Comparison of ENCODE assay signal across 29 cellular contexts in genomic region chr5:141697586-141697985, GRCh38.
"Had no signal": no experiment of that assay in that cellular context is flagged by ENCODE, and none has a peak within 500 bp of the region (broad histone marks: within the 10 kb centered on the region; RNA-seq: fewer than 3 reads in every experiment).

No MANE protein-coding gene starts in this region.

- H3K27ac ChIP-seq: neutrophil, ovary, parathyroid adenoma, psoas muscle, right lobe of liver, sigmoid colon, stomach, thoracic aorta, thyroid gland, tibial nerve, upper lobe of left lung, vagina had no signal

- H3K4me3 Mint-ChIP-seq: natural killer cell treated with Interleukin-12 subunit alpha and Interleukin-12 subunit beta and Interleukin-15 and Interleukin-18, amount 100 ng/mL, for 72 hours; nephron progenitor cell; neural crest cell; stimulated activated effector memory CD8-positive, alpha-beta T cell treated with anti-CD3 and anti-CD28 coated beads, Interleukin-12 subunit alpha, Interleukin-12 subunit beta, amount 100 ng/mL, for 72 hours; stimulated activated naive B cell treated with anti-CD40 and anti-IgM and Interleukin-4, amounts not matched to agents 10 μg/mL and 1 μg/mL and 100 μg/mL, for 72 hours; stimulated activated naive CD8-positive, alpha-beta T cell treated with anti-CD3 and anti-CD28 coated beads, Interleukin-15, Interleukin-2, amounts not matched to agents 100 ng/mL and 50 ng/mL, for 24 hours had no signal

- DNase-seq: nephron progenitor cell; nucleus accumbens; ovary; psoas muscle; right cardiac atrium; right lobe of liver; sigmoid colon; small intestine; stimulated activated CD4-positive, alpha-beta T cell treated with anti-CD3 and anti-CD28 coated beads, Interleukin-15, amount 100 ng/mL, for 24 hours; stimulated activated CD4-positive, alpha-beta T cell treated with anti-CD3 and anti-CD28 coated beads, Interleukin-2, amount 100 ng/mL, for 24 hours; stimulated activated CD4-positive, alpha-beta T cell treated with anti-CD3 and anti-CD28 coated beads, Interleukin-2, amount 100 ng/mL, for 48 hours; stimulated activated CD4-positive, alpha-beta T cell treated with anti-CD3 and anti-CD28 coated beads, Interleukin-4, amount 100 ng/mL, for 24 hours; stimulated activated naive B cell treated with anti-CD40 and anti-IgM and Interleukin-4, amounts not matched to agents 10 μg/mL and 1 μg/mL and 100 μg/mL, for 72 hours; stimulated activated naive CD4-positive, alpha-beta T cell treated with Interleukin-2 at 50 U/mL for 16 hours; stomach; thyroid gland; trophoblast cell; upper lobe of left lung had no signal

- H3K9ac ChIP-seq: parathyroid adenoma had no signal

- H3K27me3 ChIP-seq: ovary, right lobe of liver, thyroid gland, vagina had no signal

- ATAC-seq: natural killer cell treated with Interleukin-12 subunit alpha and Interleukin-12 subunit beta and Interleukin-15 and Interleukin-18, amount 100 ng/mL, for 72 hours; psoas muscle; right cardiac atrium; right lobe of liver; stimulated activated effector memory CD8-positive, alpha-beta T cell treated with anti-CD3 and anti-CD28 coated beads, Interleukin-12 subunit alpha, Interleukin-12 subunit beta, amount 100 ng/mL, for 72 hours; stimulated activated naive B cell treated with anti-CD40 and anti-IgM and Interleukin-4, amounts not matched to agents 10 μg/mL and 1 μg/mL and 100 μg/mL, for 72 hours had no signal

- H3K79me2 ChIP-seq: parathyroid adenoma had no signal

- H3K9me3 Mint-ChIP-seq: natural killer cell treated with Interleukin-12 subunit alpha and Interleukin-12 subunit beta and Interleukin-15 and Interleukin-18, amount 100 ng/mL, for 72 hours; nephron progenitor cell; neural crest cell; stimulated activated effector memory CD8-positive, alpha-beta T cell treated with anti-CD3 and anti-CD28 coated beads, Interleukin-12 subunit alpha, Interleukin-12 subunit beta, amount 100 ng/mL, for 72 hours; stimulated activated naive B cell treated with anti-CD40 and anti-IgM and Interleukin-4, amounts not matched to agents 10 μg/mL and 1 μg/mL and 100 μg/mL, for 72 hours; stimulated activated naive CD8-positive, alpha-beta T cell treated with anti-CD3 and anti-CD28 coated beads, Interleukin-15, Interleukin-2, amounts not matched to agents 100 ng/mL and 50 ng/mL, for 24 hours had no signal

- H3K27ac Mint-ChIP-seq: nephron progenitor cell; progenitor cell of endocrine pancreas; stimulated activated naive B cell treated with anti-CD40 and anti-IgM and Interleukin-4, amounts not matched to agents 10 μg/mL and 1 μg/mL and 100 μg/mL, for 72 hours; stimulated activated naive CD8-positive, alpha-beta T cell treated with anti-CD3 and anti-CD28 coated beads, Interleukin-15, Interleukin-2, amounts not matched to agents 100 ng/mL and 50 ng/mL, for 24 hours had no signal

- H3K36me3 Mint-ChIP-seq: natural killer cell treated with Interleukin-12 subunit alpha and Interleukin-12 subunit beta and Interleukin-15 and Interleukin-18, amount 100 ng/mL, for 72 hours; stimulated activated naive B cell treated with anti-CD40 and anti-IgM and Interleukin-4, amounts not matched to agents 10 μg/mL and 1 μg/mL and 100 μg/mL, for 72 hours had no signal

- H3K4me3 ChIP-seq: ovary, psoas muscle, right lobe of liver, sigmoid colon, stomach, thoracic aorta, thyroid gland, tibial nerve, upper lobe of left lung, vagina had no signal

- H2AFZ ChIP-seq: parathyroid adenoma had no signal

- H3K9me3 ChIP-seq: neutrophil, ovary, psoas muscle, right lobe of liver, sigmoid colon, stomach, thoracic aorta, thyroid gland, tibial nerve, upper lobe of left lung, vagina had no signal

- H3K36me3 ChIP-seq: neutrophil, ovary, right lobe of liver, sigmoid colon, stomach, thoracic aorta, thyroid gland, tibial nerve, upper lobe of left lung, vagina had no signal

- FAIRE-seq: small intestine, urothelium cell line had no signal
